Comparison of ENCODE assay signal across 9 cellular contexts in genomic region chr15:26260517-26261133, GRCh38.
A peak's percentile ranks its signal among the peaks of the same experiment; 100 is the strongest.
DNase-seq lines count a peak whose midpoint lies in the region; ATAC-seq, FAIRE-seq and TF ChIP-seq lines count a peak whose summit lies in the region.
"Had no signal": no experiment of that assay in that cellular context is flagged by ENCODE, and none has a peak within 500 bp of the region (broad histone marks: within the 10 kb centered on the region; RNA-seq: fewer than 3 reads in every experiment).

No MANE protein-coding gene starts in this region.

- H3K4me3 ChIP-seq in fibroblast of villous mesenchyme (ENCODE audit: low read depth, low read length) (no peak overlapping the region), sigmoid colon (no peak overlapping the region)

- H3K9me3 ChIP-seq in sigmoid colon = no peaks in the 10 kb centered on the region

- H3K27me3 Mint-ChIP-seq in activated B cell treated with CpG ODN at 0.5 μM for 24 hours = no peaks in the 10 kb centered on the region

- H3K9me3 Mint-ChIP-seq in activated B cell treated with CpG ODN at 0.5 μM for 24 hours = no peaks in the 10 kb centered on the region

- in situ Hi-C loops in KBM-7 (cut with MboI; ENCODE audit: low pct_unique_long_range_greater_than_20kb, low sequenced_read_pairs) = no loop called here

- intact Hi-C loops in activated B cell treated with CpG ODN at 0.5 μM for 24 hours (cut with micrococcal nuclease) (loop anchor here (1.0 kb wide), 2 partner anchors 520 to 752 kb away; no protein-coding TSS in a partner anchor), sigmoid colon (cut with DNase I) (no loop called here)

- H3K27ac ChIP-seq in sigmoid colon = no peak overlapping the region

- WGBS in sigmoid colon, 2 donors = 38 to 42% methylated on average over 17 of the region's 17 CpGs

- no peak for TF ChIP-seq EP300 in sigmoid colon (IDR thresholded peaks at IDR 0.05)

- H3K36me3 ChIP-seq in sigmoid colon = no peaks in the 10 kb centered on the region

- CTCF ChIA-PET in activated B cell treated with CpG ODN at 0.5 μM for 24 hours (lab: Charles Lee) = interaction anchor here (0.6 to 2.6 kb wide), 6 partner anchors 9 to 758 kb away, joined by 3 to 16 read pairs (median 3); no protein-coding TSS in a partner anchor

- DNase-seq in EL (peak; percentile 3), KBM-7 (peak; percentile 51), activated B cell treated with CpG ODN at 0.5 μM for 24 hours (no peak), fibroblast of villous mesenchyme (ENCODE audit: low read depth) (no peak), sigmoid colon (no peak), DMS153 (lab: John Stamatoyannopoulos, UW) (no peak), amniotic stem cell (lab: John Stamatoyannopoulos, UW) (no peak), HTR-8/SVneo (ENCODE audit: insufficient read length, low spot score) (no peak)

- H3K4me1 Mint-ChIP-seq in activated B cell treated with CpG ODN at 0.5 μM for 24 hours = no peaks in the 10 kb centered on the region

- FAIRE-seq in HTR-8/SVneo (lab: Jason Lieb, UNC) = no peak
- FAIRE-seq: islet of Langerhans had no signal

- TF ChIP-seq CTCF in activated B cell treated with CpG ODN at 0.5 μM for 24 hours (IDR thresholded peaks at IDR 0.05) = peak; percentile 34
- peak; percentile 26 for TF ChIP-seq CTCF in fibroblast of villous mesenchyme (IDR thresholded peaks at IDR 0.05; ENCODE audit: insufficient read depth, low read depth, low read length)
- peak; percentile 24 to 72 (median 44) for TF ChIP-seq CTCF in sigmoid colon (IDR thresholded peaks at IDR 0.05)

- no peak overlapping the region for H3K4me3 Mint-ChIP-seq in activated B cell treated with CpG ODN at 0.5 μM for 24 hours

- POLR2A ChIA-PET in activated B cell treated with CpG ODN at 0.5 μM for 24 hours (lab: Charles Lee) = no interaction called here

- no peak overlapping the region for H3K27ac Mint-ChIP-seq in activated B cell treated with CpG ODN at 0.5 μM for 24 hours

- H3K4me1 ChIP-seq in sigmoid colon = peaks cover 0 to 4% (median 0%) of the 10 kb centered on the region in 4 donors

- no peak for TF ChIP-seq POLR2A in sigmoid colon (IDR thresholded peaks at IDR 0.05)

- H3K27me3 ChIP-seq in sigmoid colon = no peaks in the 10 kb centered on the region

- ATAC-seq in activated B cell treated with CpG ODN at 0.5 μM for 24 hours (ENCODE audit: low read depth) = no peak

- H3K36me3 Mint-ChIP-seq in activated B cell treated with CpG ODN at 0.5 μM for 24 hours (ENCODE audit: low read depth) = no peaks in the 10 kb centered on the region

Comparison
In these comparisons a context has a peak if more than half of its experiments do, and no peak if none do; other contexts are left out.
1. DNase-seq: peak in EL (single experiment) and KBM-7 (single experiment); none in activated B cell treated with CpG ODN at 0.5 μM for 24 hours (single experiment), fibroblast of villous mesenchyme (single experiment), sigmoid colon (single experiment), DMS153 (single experiment), amniotic stem cell (single experiment) and HTR-8/SVneo (single experiment).
2. Peak in every context shown above with its lines, with median percentiles within 50 percentile points of each other: CTCF ChIP-seq.